ENCODE assay signal across 19 cellular contexts in genomic region chr7:107949443-107949935, GRCh38. TPM values are rescaled to one million over a fixed set of nuclear protein-coding genes. Genes with fewer than 3 reads are reported as not detected.
A peak's percentile ranks its signal among the peaks of the same experiment; 100 is the strongest.
DNase-seq lines count a peak whose midpoint lies in the region; ATAC-seq and TF ChIP-seq lines count a peak whose summit lies in the region.
"Had no signal": no experiment of that assay in that cellular context is flagged by ENCODE, and none has a peak within 500 bp of the region (broad histone marks: within the 10 kb centered on the region; RNA-seq: fewer than 3 reads in every experiment).

No MANE protein-coding gene starts in this region.

- no peak overlapping the region for H3K23ac ChIP-seq in mesenchymal stem cell (ENCODE audit: low read length in 2 of 2)

- H3K4me3 ChIP-seq in LNCaP clone FGC (ENCODE audit: low read depth, low read length) (no peak overlapping the region), mesenchymal stem cell (ENCODE audit: insufficient read depth in 1 of 2, low read depth in 1 of 2, low read length in 2 of 2) (no peak overlapping the region), thoracic aorta (no peak overlapping the region)
- H3K4me3 ChIP-seq: mucosa of descending colon, upper lobe of right lung had no signal

- peaks cover 67% of the 10 kb centered on the region for H3K4me1 Mint-ChIP-seq in brain
- H3K4me1 Mint-ChIP-seq: activated CD4-positive, alpha-beta T cell treated with anti-CD3 and anti-CD28 coated beads, Interleukin-2, amount 10 ng/mL, durations not matched to agents 7 days and 5 days; activated naive CD8-positive, alpha-beta T cell treated with anti-CD3 and anti-CD28 coated beads, Interleukin-2, amount 10 ng/mL, durations not matched to agents 7 days and 5 days had no signal

- DNase-seq in LNCaP clone FGC (ENCODE audit: low read depth) = peak; percentile 46
- DNase-seq in mesenchymal stem cell = no peak
- no peak for DNase-seq in thoracic aorta (ENCODE audit: low spot score)
- no peak for DNase-seq in stimulated activated CD4-positive, alpha-beta T cell treated with anti-CD3 and anti-CD28 coated beads, Interleukin-2, amount 100 ng/mL, for 48 hours
- no peak for DNase-seq in mesenteric fat pad (ENCODE audit: low spot score)
- no peak for DNase-seq in AG20443 (ENCODE audit: low spot score)
- DNase-seq: activated CD4-positive, alpha-beta T cell treated with anti-CD3 and anti-CD28 coated beads, Interleukin-2, amount 10 ng/mL, durations not matched to agents 7 days and 5 days; activated naive CD8-positive, alpha-beta T cell treated with anti-CD3 and anti-CD28 coated beads, Interleukin-2, amount 10 ng/mL, durations not matched to agents 7 days and 5 days; activated T-cell treated with anti-CD3 and anti-CD28 coated beads, Interleukin-2, amount 50 U/mL, for 1 hour; erythroblast; head of caudate nucleus; mucosa of descending colon; MV-4-11; NCI-H748 treated with DMSO at 0.1 percent for 48 hours; Right ventricle myocardium superior; T-helper 9 cell; upper lobe of right lung had no signal

- H2BK5ac ChIP-seq in mesenchymal stem cell (ENCODE audit: low read depth, low read length, poor library complexity, severe bottlenecking) = peak overlapping the region; percentile 35

- H3K4me3 Mint-ChIP-seq in brain = no peak overlapping the region
- H3K4me3 Mint-ChIP-seq: activated CD4-positive, alpha-beta T cell treated with anti-CD3 and anti-CD28 coated beads, Interleukin-2, amount 10 ng/mL, durations not matched to agents 7 days and 5 days; activated naive CD8-positive, alpha-beta T cell treated with anti-CD3 and anti-CD28 coated beads, Interleukin-2, amount 10 ng/mL, durations not matched to agents 7 days and 5 days had no signal

- no peak overlapping the region for H4K8ac ChIP-seq in mesenchymal stem cell (ENCODE audit: low read length)

- no peak overlapping the region for H3K4me2 ChIP-seq in mesenchymal stem cell (ENCODE audit: low read length, poor library complexity, severe bottlenecking)

- peaks cover 72% of the 10 kb centered on the region for H3K36me3 Mint-ChIP-seq in brain
- H3K36me3 Mint-ChIP-seq: activated naive CD8-positive, alpha-beta T cell treated with anti-CD3 and anti-CD28 coated beads, Interleukin-2, amount 10 ng/mL, durations not matched to agents 7 days and 5 days had no signal

- no peaks in the 10 kb centered on the region for H3K9me3 Mint-ChIP-seq in brain
- H3K9me3 Mint-ChIP-seq: activated CD4-positive, alpha-beta T cell treated with anti-CD3 and anti-CD28 coated beads, Interleukin-2, amount 10 ng/mL, durations not matched to agents 7 days and 5 days; activated naive CD8-positive, alpha-beta T cell treated with anti-CD3 and anti-CD28 coated beads, Interleukin-2, amount 10 ng/mL, durations not matched to agents 7 days and 5 days had no signal

- no peak overlapping the region for H2AFZ ChIP-seq in mesenchymal stem cell (ENCODE audit: low read depth, low read length)

- H3K36me3 ChIP-seq in mesenchymal stem cell (ENCODE audit: control insufficient read depth in 1 of 2, insufficient read depth in 2 of 2, low read depth in 1 of 2, low read length in 2 of 2) (peaks cover 44 to 83% of the 10 kb centered on the region in 2 experiments), thoracic aorta (peaks cover 11% of the 10 kb centered on the region)

- TF ChIP-seq CTCF in LNCaP clone FGC (IDR thresholded peaks at IDR 0.05; ENCODE audit: control insufficient read depth, extremely low read depth, insufficient read depth) = no peak
- TF ChIP-seq CTCF in brain (conservative IDR thresholded peaks at IDR 0.05) = no peak
- TF ChIP-seq CTCF in thoracic aorta (IDR thresholded peaks at IDR 0.05) = no peak

- H3K18ac ChIP-seq in mesenchymal stem cell (ENCODE audit: low read depth in 1 of 2, low read length in 2 of 2) = no peak overlapping the region

- H2BK12ac ChIP-seq in mesenchymal stem cell (ENCODE audit: low read length in 2 of 2) = no peak overlapping the region

- no peaks in the 10 kb centered on the region for H3K27me3 Mint-ChIP-seq in brain

- no peak overlapping the region for H4K91ac ChIP-seq in mesenchymal stem cell (ENCODE audit: low read length)

- no peak overlapping the region for H2BK15ac ChIP-seq in mesenchymal stem cell (ENCODE audit: low read depth, poor library complexity, severe bottlenecking)

- H3K27ac ChIP-seq in mesenchymal stem cell (ENCODE audit: low read length, poor library complexity, severe bottlenecking) = peak overlapping the region; percentile 80
- H3K27ac ChIP-seq in thoracic aorta = peak overlapping the region; percentile 74 to 77
- H3K27ac ChIP-seq: upper lobe of right lung had no signal

- peaks cover 1% of the 10 kb centered on the region for H3K79me1 ChIP-seq in mesenchymal stem cell (replicated peaks; ENCODE audit: low read length, poor library complexity, severe bottlenecking)

- no peak overlapping the region for H3K4ac ChIP-seq in mesenchymal stem cell (ENCODE audit: low read depth in 1 of 2, low read length in 2 of 2)

- H2AK5ac ChIP-seq in mesenchymal stem cell (ENCODE audit: low read length, severe bottlenecking) = peak overlapping the region; percentile 49

- no peak overlapping the region for H3K14ac ChIP-seq in mesenchymal stem cell (ENCODE audit: low read length in 2 of 2)

- H3K9ac ChIP-seq in mesenchymal stem cell (ENCODE audit: low read length) = peak overlapping the region; percentile 72

- H3K4me1 ChIP-seq in mesenchymal stem cell (ENCODE audit: control insufficient read depth, insufficient read depth, low read depth, low read length) (peaks cover 24% of the 10 kb centered on the region), thoracic aorta (ENCODE audit: control insufficient read depth in 1 of 2, low read depth in 2 of 2) (peaks cover 23 to 67% of the 10 kb centered on the region in 2 donors)

- WGBS in mesenchymal stem cell = 83% methylated on average over 1 of the region's 1 CpG

- ATAC-seq in thoracic aorta (ENCODE audit: insufficient number of reproducible peaks, low FRiP score, low read depth) = no peak
- no peak for ATAC-seq in HG02852 (IDR thresholded peaks at IDR 0.05; ENCODE audit: unreplicated experiment)
- ATAC-seq: mucosa of descending colon, upper lobe of right lung had no signal

- H3K9me3 ChIP-seq in mesenchymal stem cell (ENCODE audit: control insufficient read depth, low read length) (no peaks in the 10 kb centered on the region), thoracic aorta (no peaks in the 10 kb centered on the region)
- H3K9me3 ChIP-seq: mucosa of descending colon, upper lobe of right lung had no signal

- no peak overlapping the region for H2BK120ac ChIP-seq in mesenchymal stem cell (ENCODE audit: low read depth, low read length)

- peak overlapping the region in 3 of 5 experiments; percentile 44 to 67 (median 65) for H3K27ac Mint-ChIP-seq in brain
- H3K27ac Mint-ChIP-seq: activated CD4-positive, alpha-beta T cell treated with anti-CD3 and anti-CD28 coated beads, Interleukin-2, amount 10 ng/mL, durations not matched to agents 7 days and 5 days; activated naive CD8-positive, alpha-beta T cell treated with anti-CD3 and anti-CD28 coated beads, Interleukin-2, amount 10 ng/mL, durations not matched to agents 7 days and 5 days had no signal

- no peaks in the 10 kb centered on the region for H3K27me3 ChIP-seq in mesenchymal stem cell (ENCODE audit: control insufficient read depth in 1 of 2, insufficient read depth in 1 of 2, low read length in 2 of 2)
- H3K27me3 ChIP-seq in thoracic aorta (replicated peaks; ENCODE audit: insufficient read depth) = no peaks in the 10 kb centered on the region
- H3K27me3 ChIP-seq: upper lobe of right lung had no signal

RNA-seq across cellular contexts. Expression of gene LAMB1, which starts 53.5 kb away (rescaled TPM):
- polyA plus RNA-seq in brain (ENCODE audit: insufficient read depth, low read depth, low replicate concordance) = 11.2 TPM
- polyA plus RNA-seq in mesenchymal stem cell (2013, experiment 1 of 2) = 509 TPM
- 467 TPM for polyA plus RNA-seq in mesenchymal stem cell (2013, experiment 2 of 2)
- total RNA-seq in thoracic aorta (100 to 1,000 TPM; 144 to 296 TPM), mesenteric fat pad (421 TPM)
- total RNA-seq: activated CD4-positive, alpha-beta T cell treated with anti-CD3 and anti-CD28 coated beads, Interleukin-2, amount 10 ng/mL, durations not matched to agents 7 days and 5 days; activated naive CD8-positive, alpha-beta T cell treated with anti-CD3 and anti-CD28 coated beads, Interleukin-2, amount 10 ng/mL, durations not matched to agents 7 days and 5 days had no signal

RNA-seq across cellular contexts. Expression of gene DLD, which starts 58.5 kb away (rescaled TPM):
- polyA plus RNA-seq in brain (ENCODE audit: insufficient read depth, low read depth, low replicate concordance) = 43.7 TPM
- polyA plus RNA-seq in mesenchymal stem cell (2013, experiment 1 of 2) = 90.9 TPM
- polyA plus RNA-seq in mesenchymal stem cell (2013, experiment 2 of 2) = 91.1 TPM
- total RNA-seq in thoracic aorta = 10 to 100 TPM; 60.4 to 80.8 TPM
- 107 TPM for total RNA-seq in mesenteric fat pad
